ENCODE assay signal across 1 cellular context in the genomic region with DNA sequence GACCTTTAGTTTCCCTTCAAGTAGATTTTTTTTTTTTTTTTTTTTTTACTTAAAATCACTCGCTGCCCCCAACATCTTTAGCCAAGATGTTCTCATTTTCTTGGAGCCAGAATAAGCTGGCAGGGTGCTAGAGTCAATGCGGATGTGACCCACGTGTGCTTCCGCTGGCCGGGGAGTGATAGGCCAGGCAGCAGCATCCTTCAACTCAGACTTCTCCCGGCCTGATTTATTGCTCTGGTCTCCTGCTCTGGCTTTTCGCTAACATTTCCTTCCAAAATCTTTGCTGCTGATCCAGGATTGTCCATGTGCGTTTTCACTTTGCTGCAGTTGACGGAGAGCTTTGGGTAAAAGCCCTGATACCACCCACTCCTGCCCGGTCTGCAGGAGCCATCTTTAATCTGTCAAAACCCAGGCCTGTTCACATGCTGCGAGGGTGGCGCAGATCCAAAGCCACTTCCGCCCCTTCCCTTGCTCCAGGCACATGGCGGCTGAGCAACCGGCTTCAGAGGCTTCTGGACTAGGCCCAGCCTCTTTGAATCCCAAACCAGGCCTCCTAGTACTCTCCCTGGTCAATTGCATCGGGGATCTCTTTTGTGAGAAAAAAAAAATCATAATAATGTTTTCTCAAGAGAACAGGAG.
TF ChIP-seq lines count a peak whose summit lies in the region.

No MANE protein-coding gene starts in this region.

TF ChIP-seq in WTC11, 78 proteins besides CTCF, POLR2A, EP300 and RAD21 (continued from another document):
- TF ChIP-seq KAT7 (CRISPR knock-in tag; IDR thresholded peaks at IDR 0.05; ENCODE audit: borderline replicate concordance) (no peak), NFYB (CRISPR knock-in tag; conservative IDR thresholded peaks at IDR 0.05; ENCODE audit: low read depth) (no peak), FOXJ3 (CRISPR knock-in tag; IDR thresholded peaks at IDR 0.05; ENCODE audit: borderline replicate concordance) (no peak), ATF1 (CRISPR knock-in tag; IDR thresholded peaks at IDR 0.05) (no peak), ZNF138 (CRISPR knock-in tag; conservative IDR thresholded peaks at IDR 0.05) (no peak), GTF2I (CRISPR knock-in tag; conservative IDR thresholded peaks at IDR 0.05) (no peak), RORB (CRISPR knock-in tag; IDR thresholded peaks at IDR 0.05) (no peak)
- TF ChIP-seq, protein P1, sequence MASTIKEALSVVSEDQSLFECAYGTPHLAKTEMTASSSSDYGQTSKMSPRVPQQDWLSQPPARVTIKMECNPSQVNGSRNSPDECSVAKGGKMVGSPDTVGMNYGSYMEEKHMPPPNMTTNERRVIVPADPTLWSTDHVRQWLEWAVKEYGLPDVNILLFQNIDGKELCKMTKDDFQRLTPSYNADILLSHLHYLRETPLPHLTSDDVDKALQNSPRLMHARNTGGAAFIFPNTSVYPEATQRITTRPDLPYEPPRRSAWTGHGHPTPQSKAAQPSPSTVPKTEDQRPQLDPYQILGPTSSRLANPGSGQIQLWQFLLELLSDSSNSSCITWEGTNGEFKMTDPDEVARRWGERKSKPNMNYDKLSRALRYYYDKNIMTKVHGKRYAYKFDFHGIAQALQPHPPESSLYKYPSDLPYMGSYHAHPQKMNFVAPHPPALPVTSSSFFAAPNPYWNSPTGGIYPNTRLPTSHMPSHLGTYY (CRISPR knock-in tag; IDR thresholded peaks at IDR 0.05) = no peak
- TF ChIP-seq, protein P2, sequence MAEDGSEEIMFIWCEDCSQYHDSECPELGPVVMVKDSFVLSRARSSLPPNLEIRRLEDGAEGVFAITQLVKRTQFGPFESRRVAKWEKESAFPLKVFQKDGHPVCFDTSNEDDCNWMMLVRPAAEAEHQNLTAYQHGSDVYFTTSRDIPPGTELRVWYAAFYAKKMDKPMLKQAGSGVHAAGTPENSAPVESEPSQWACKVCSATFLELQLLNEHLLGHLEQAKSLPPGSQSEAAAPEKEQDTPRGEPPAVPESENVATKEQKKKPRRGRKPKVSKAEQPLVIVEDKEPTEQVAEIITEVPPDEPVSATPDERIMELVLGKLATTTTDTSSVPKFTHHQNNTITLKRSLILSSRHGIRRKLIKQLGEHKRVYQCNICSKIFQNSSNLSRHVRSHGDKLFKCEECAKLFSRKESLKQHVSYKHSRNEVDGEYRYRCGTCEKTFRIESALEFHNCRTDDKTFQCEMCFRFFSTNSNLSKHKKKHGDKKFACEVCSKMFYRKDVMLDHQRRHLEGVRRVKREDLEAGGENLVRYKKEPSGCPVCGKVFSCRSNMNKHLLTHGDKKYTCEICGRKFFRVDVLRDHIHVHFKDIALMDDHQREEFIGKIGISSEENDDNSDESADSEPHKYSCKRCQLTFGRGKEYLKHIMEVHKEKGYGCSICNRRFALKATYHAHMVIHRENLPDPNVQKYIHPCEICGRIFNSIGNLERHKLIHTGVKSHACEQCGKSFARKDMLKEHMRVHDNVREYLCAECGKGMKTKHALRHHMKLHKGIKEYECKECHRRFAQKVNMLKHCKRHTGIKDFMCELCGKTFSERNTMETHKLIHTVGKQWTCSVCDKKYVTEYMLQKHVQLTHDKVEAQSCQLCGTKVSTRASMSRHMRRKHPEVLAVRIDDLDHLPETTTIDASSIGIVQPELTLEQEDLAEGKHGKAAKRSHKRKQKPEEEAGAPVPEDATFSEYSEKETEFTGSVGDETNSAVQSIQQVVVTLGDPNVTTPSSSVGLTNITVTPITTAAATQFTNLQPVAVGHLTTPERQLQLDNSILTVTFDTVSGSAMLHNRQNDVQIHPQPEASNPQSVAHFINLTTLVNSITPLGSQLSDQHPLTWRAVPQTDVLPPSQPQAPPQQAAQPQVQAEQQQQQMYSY (CRISPR knock-in tag; IDR thresholded peaks at IDR 0.05) = no peak
- TF ChIP-seq, protein P3, sequence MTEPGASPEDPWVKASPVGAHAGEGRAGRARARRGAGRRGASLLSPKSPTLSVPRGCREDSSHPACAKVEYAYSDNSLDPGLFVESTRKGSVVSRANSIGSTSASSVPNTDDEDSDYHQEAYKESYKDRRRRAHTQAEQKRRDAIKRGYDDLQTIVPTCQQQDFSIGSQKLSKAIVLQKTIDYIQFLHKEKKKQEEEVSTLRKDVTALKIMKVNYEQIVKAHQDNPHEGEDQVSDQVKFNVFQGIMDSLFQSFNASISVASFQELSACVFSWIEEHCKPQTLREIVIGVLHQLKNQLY (CRISPR knock-in tag; IDR thresholded peaks at IDR 0.05) = no peak
